In the genomic region with DNA sequence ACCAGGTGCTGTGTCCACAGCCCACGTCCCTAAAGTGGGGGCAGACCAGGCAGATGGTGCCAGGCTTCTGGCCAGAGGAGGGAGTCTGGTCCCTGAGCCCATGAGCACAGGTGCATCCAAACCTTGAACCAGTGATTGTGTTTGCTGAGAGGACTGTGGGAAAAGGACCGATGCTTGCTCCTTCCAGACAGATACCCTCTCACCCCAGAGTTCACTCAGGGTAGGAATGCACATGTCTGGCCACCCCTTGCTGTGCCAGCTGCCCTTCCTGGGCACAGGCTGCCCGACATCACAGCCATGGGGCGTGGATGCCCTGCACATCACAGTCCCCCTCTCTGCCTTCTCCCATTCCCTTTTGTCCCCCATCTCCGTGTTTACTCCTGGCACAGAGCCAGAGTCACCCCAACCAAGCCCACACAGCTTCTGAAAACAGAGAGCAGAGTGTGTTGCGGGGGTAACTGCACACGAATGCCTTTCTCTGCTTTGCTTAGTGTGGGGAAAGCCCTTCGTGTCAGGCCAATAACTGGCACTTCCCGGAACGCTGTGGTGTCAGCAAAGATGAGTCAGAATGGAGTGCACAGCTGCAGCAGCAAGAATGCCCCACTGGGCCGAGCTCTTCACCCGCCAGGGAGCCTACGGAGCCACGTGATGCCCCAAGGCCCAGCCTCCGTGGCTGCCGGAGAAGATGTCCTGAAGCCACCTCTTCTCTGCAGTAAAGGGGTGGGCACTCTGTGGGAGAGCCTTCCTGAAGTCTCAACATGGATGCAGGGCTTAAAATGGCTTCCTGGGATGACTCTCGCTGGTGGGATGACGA, we compare ENCODE assay signal across 9 cellular contexts. TPM values are rescaled to one million over a fixed set of nuclear protein-coding genes. Genes with fewer than 3 reads are reported as not detected.
A peak's percentile ranks its signal among the peaks of the same experiment; 100 is the strongest.
DNase-seq lines count a peak whose midpoint lies in the region; ATAC-seq and TF ChIP-seq lines count a peak whose summit lies in the region.
"Had no signal": no experiment of that assay in that cellular context is flagged by ENCODE, and none has a peak within 500 bp of the region (broad histone marks: within the 10 kb centered on the region; RNA-seq: fewer than 3 reads in every experiment).

No MANE protein-coding gene starts in this region.

- H2AFZ ChIP-seq in Karpas-422 (ENCODE audit: low read length) = no peak overlapping the region

- no peaks in the 10 kb centered on the region for H3K9me2 ChIP-seq in Karpas-422 (replicated peaks; ENCODE audit: insufficient read depth, low read length)

- H3K27ac Mint-ChIP-seq in T-helper 2 cell treated with Interferon-gamma antibody and Interleukin-4, amounts not matched to agents 5 μg/mL and 100 μg/mL, for 36 hours = peak overlapping the region; percentile 90
- peak overlapping the region; percentile 63 to 92 (median 83) for H3K27ac Mint-ChIP-seq in brain

- peak overlapping the region; percentile 88 for H3K27ac ChIP-seq in Karpas-422 (ENCODE audit: low read length)

- H3K9ac ChIP-seq in Karpas-422 (ENCODE audit: low read length) = peak overlapping the region; percentile 72

- peak; percentile 92 for ATAC-seq in GM21529 (IDR thresholded peaks at IDR 0.05; ENCODE audit: unreplicated experiment)

- peaks cover 13% of the 10 kb centered on the region; the same call in 1 of the 2 replicates for H4K20me1 ChIP-seq in Karpas-422 (ENCODE audit: insufficient read depth, low read depth, low read length)

- DNase-seq in EL (peak; percentile 98), Karpas-422 (peak; percentile 91), kidney tubule cell (ENCODE audit: low spot score) (peak; percentile 90), NCI-H748 treated with DMSO at 0.1 percent for 48 hours (lab: John Stamatoyannopoulos, UW) (no peak)
- DNase-seq in T-helper 2 cell treated with Interferon-gamma antibody and Interleukin-4, amounts not matched to agents 5 μg/mL and 100 μg/mL, for 36 hours (ENCODE audit: low spot score) = peak; percentile 27
- peak; percentile 77 for DNase-seq in stimulated activated CD4-positive, alpha-beta T cell treated with anti-CD3 and anti-CD28 coated beads, Interleukin-4, amount 100 ng/mL, for 24 hours

- peaks cover 86% of the 10 kb centered on the region for H3K79me2 ChIP-seq in Karpas-422 (ENCODE audit: low read length)

- H3K36me3 ChIP-seq in Karpas-422 (ENCODE audit: insufficient read depth, low read length) = no peaks in the 10 kb centered on the region

- H3K4me1 ChIP-seq in Karpas-422 (ENCODE audit: low read length) = peaks cover 53% of the 10 kb centered on the region

- no peaks in the 10 kb centered on the region for H3K27me3 ChIP-seq in Karpas-422 (ENCODE audit: low read length)

- peaks cover 22% of the 10 kb centered on the region for H3K4me1 Mint-ChIP-seq in T-helper 2 cell treated with Interferon-gamma antibody and Interleukin-4, amounts not matched to agents 5 μg/mL and 100 μg/mL, for 36 hours (ENCODE audit: low read depth)
- peaks cover 53% of the 10 kb centered on the region for H3K4me1 Mint-ChIP-seq in brain

- no peaks in the 10 kb centered on the region for H3K9me3 ChIP-seq in Karpas-422 (ENCODE audit: low read length)

- peak overlapping the region; percentile 51 for H3K4me3 Mint-ChIP-seq in T-helper 2 cell treated with Interferon-gamma antibody and Interleukin-4, amounts not matched to agents 5 μg/mL and 100 μg/mL, for 36 hours
- peak overlapping the region in 4 of 5 experiments; percentile 4 to 51 (median 37) for H3K4me3 Mint-ChIP-seq in brain

- H3K4me3 ChIP-seq in Karpas-422 (ENCODE audit: low read length) = peak overlapping the region; percentile 61

- peaks cover 17% of the 10 kb centered on the region for H3K36me3 Mint-ChIP-seq in T-helper 2 cell treated with Interferon-gamma antibody and Interleukin-4, amounts not matched to agents 5 μg/mL and 100 μg/mL, for 36 hours (ENCODE audit: low read depth)
- H3K36me3 Mint-ChIP-seq in brain = peaks cover 15% of the 10 kb centered on the region

- no peaks in the 10 kb centered on the region for H3K9me3 Mint-ChIP-seq in T-helper 2 cell treated with Interferon-gamma antibody and Interleukin-4, amounts not matched to agents 5 μg/mL and 100 μg/mL, for 36 hours
- H3K9me3 Mint-ChIP-seq in brain = no peaks in the 10 kb centered on the region
- H3K9me3 Mint-ChIP-seq: naive thymus-derived CD8-positive, alpha-beta T cell had no signal

- TF ChIP-seq CTCF in brain (conservative IDR thresholded peaks at IDR 0.05) = no peak

- H3K27me3 Mint-ChIP-seq in T-helper 2 cell treated with Interferon-gamma antibody and Interleukin-4, amounts not matched to agents 5 μg/mL and 100 μg/mL, for 36 hours (ENCODE audit: low read depth) = no peaks in the 10 kb centered on the region
- H3K27me3 Mint-ChIP-seq in brain = no peaks in the 10 kb centered on the region
- H3K27me3 Mint-ChIP-seq: naive thymus-derived CD8-positive, alpha-beta T cell had no signal

- H3K4me2 ChIP-seq in Karpas-422 (ENCODE audit: low read depth, low read length, poor library complexity, severe bottlenecking) = peak overlapping the region; percentile 91

RNA-seq across cellular contexts. Expression of gene CARS1, which starts 7.6 kb away (rescaled TPM):
- 55.8 and 80.6 TPM in 2 replicates for total RNA-seq in Karpas-422 (2014; rRNA removed; shearing (Covaris generic); ENCODE audit: low replicate concordance)
- polyA plus RNA-seq in brain (ENCODE audit: insufficient read depth, low read depth, low replicate concordance) = 63.5 TPM

RNA-seq across cellular contexts. Expression of gene NAP1L4, which starts 57.5 kb away (rescaled TPM):
- total RNA-seq in Karpas-422 (2014; rRNA removed; shearing (Covaris generic); ENCODE audit: low replicate concordance) = 80.5 and 171 TPM in 2 replicates
- 88.6 TPM for polyA plus RNA-seq in brain (ENCODE audit: insufficient read depth, low read depth, low replicate concordance)
